In genomic region chr14:36713960-36714703, GRCh38 we compare ENCODE assay signal across 28 cellular contexts. TPM values are rescaled to one million over a fixed set of nuclear protein-coding genes. Genes with fewer than 3 reads are reported as not detected.
"Had no signal": no experiment of that assay in that cellular context is flagged by ENCODE, and none has a peak within 500 bp of the region (broad histone marks: within the 10 kb centered on the region; RNA-seq: fewer than 3 reads in every experiment).

No MANE protein-coding gene starts in this region.

- H3K9me3 ChIP-seq: left lung, lower lobe of right lung, pancreas, prostate gland, sigmoid colon, spleen, suprapubic skin, thoracic aorta, tibial artery, upper lobe of right lung had no signal

- H3K4me1 Mint-ChIP-seq: naive B cell; natural killer cell; stimulated activated effector memory CD8-positive, alpha-beta T cell treated with anti-CD3 and anti-CD28 coated beads, Interleukin-12 subunit alpha, Interleukin-12 subunit beta, amount 100 ng/mL, for 72 hours had no signal

- H3K27me3 ChIP-seq: left lung, pancreas, sigmoid colon, spleen, suprapubic skin, tibial artery, upper lobe of right lung had no signal

- H3K4me3 Mint-ChIP-seq: mesothelial cell of epicardium; naive B cell; natural killer cell; stimulated activated effector memory CD8-positive, alpha-beta T cell treated with anti-CD3 and anti-CD28 coated beads, Interleukin-12 subunit alpha, Interleukin-12 subunit beta, amount 100 ng/mL, for 72 hours; stimulated activated naive CD8-positive, alpha-beta T cell treated with anti-CD3 and anti-CD28 coated beads, Interleukin-15, Interleukin-2, amounts not matched to agents 100 ng/mL and 50 ng/mL, for 24 hours had no signal

- H3K4me3 ChIP-seq: left lung, lower lobe of right lung, pancreas, prostate gland, sigmoid colon, spleen, suprapubic skin, thoracic aorta, tibial artery, upper lobe of right lung had no signal

- H3K27ac Mint-ChIP-seq: mesothelial cell of epicardium; naive B cell; natural killer cell; stimulated activated effector memory CD8-positive, alpha-beta T cell treated with anti-CD3 and anti-CD28 coated beads, Interleukin-12 subunit alpha, Interleukin-12 subunit beta, amount 100 ng/mL, for 72 hours; stimulated activated naive CD8-positive, alpha-beta T cell treated with anti-CD3 and anti-CD28 coated beads, Interleukin-15, Interleukin-2, amounts not matched to agents 100 ng/mL and 50 ng/mL, for 24 hours had no signal

- H3K27ac ChIP-seq: left lung, lower lobe of right lung, pancreas, prostate gland, sigmoid colon, spleen, suprapubic skin, thoracic aorta, tibial artery, upper lobe of right lung had no signal

- H3K27me3 Mint-ChIP-seq: naive B cell had no signal

- H3K36me3 ChIP-seq: left lung, lower lobe of right lung, pancreas, prostate gland, sigmoid colon, spleen, suprapubic skin, thoracic aorta, tibial artery, upper lobe of right lung had no signal

- H3K36me3 Mint-ChIP-seq: mesothelial cell of epicardium; naive B cell; natural killer cell; stimulated activated effector memory CD8-positive, alpha-beta T cell treated with anti-CD3 and anti-CD28 coated beads, Interleukin-12 subunit alpha, Interleukin-12 subunit beta, amount 100 ng/mL, for 72 hours had no signal

- H3K9me3 Mint-ChIP-seq: mesothelial cell of epicardium; natural killer cell; stimulated activated effector memory CD8-positive, alpha-beta T cell treated with anti-CD3 and anti-CD28 coated beads, Interleukin-12 subunit alpha, Interleukin-12 subunit beta, amount 100 ng/mL, for 72 hours; stimulated activated naive CD8-positive, alpha-beta T cell treated with anti-CD3 and anti-CD28 coated beads, Interleukin-15, Interleukin-2, amounts not matched to agents 100 ng/mL and 50 ng/mL, for 24 hours had no signal

- H3K4me1 ChIP-seq: left lung, lower lobe of right lung, pancreas, prostate gland, sigmoid colon, spleen, suprapubic skin, tibial artery, upper lobe of right lung had no signal

- DNase-seq: hippocampal formation; kidney glomerular epithelial cell; left cardiac atrium; left lung; lower lobe of right lung; naive B cell; natural killer cell; pancreas; posterior cingulate gyrus; retina; right cardiac atrium; sigmoid colon; small intestine; spleen; stimulated activated CD4-positive, alpha-beta T cell treated with anti-CD3 and anti-CD28 coated beads, Interleukin-4, amount 100 ng/mL, for 24 hours; stimulated activated naive CD4-positive, alpha-beta T cell; tibial artery; trophoblast cell; upper lobe of right lung had no signal

RNA-seq across cellular contexts. Expression of gene PAX9, which starts 52.5 kb away (rescaled TPM):
- total RNA-seq: left cardiac atrium, liver, mesothelial cell of epicardium, mononuclear cell, natural killer cell, right cardiac atrium had no signal
- polyA plus RNA-seq: neural cell, right cardiac atrium had no signal
